ENCODE assay signal across 8 cellular contexts in genomic region chr14:20530771-20531571, GRCh38. TPM values are rescaled to one million over a fixed set of nuclear protein-coding genes. Genes with fewer than 3 reads are reported as not detected.
DNase-seq lines count a peak whose midpoint lies in the region; ATAC-seq and TF ChIP-seq lines count a peak whose summit lies in the region.

No MANE protein-coding gene starts in this region.

- H2AFZ ChIP-seq in smooth muscle cell (ENCODE audit: low read depth), result peak overlapping the region; percentile 25

- TF ChIP-seq CTCF in smooth muscle cell (IDR thresholded peaks at IDR 0.05; ENCODE audit: borderline replicate concordance, insufficient read depth, poor library complexity, severe bottlenecking), result peak; percentile 60

- no peak overlapping the region for H3K27ac ChIP-seq in smooth muscle cell (ENCODE audit: low read depth)

- H3K27me3 Mint-ChIP-seq in T-helper 17 cell, result peaks cover 17% of the 10 kb centered on the region

- peaks cover 3% of the 10 kb centered on the region for H3K36me3 Mint-ChIP-seq in T-helper 17 cell (ENCODE audit: low read depth)

- H3K4me1 Mint-ChIP-seq in T-helper 17 cell, result peaks cover 17% of the 10 kb centered on the region

- DNase-seq in A172 (ENCODE audit: low spot score) (peak; percentile 52), NCI-H1105 treated with DMSO at 0.1 percent for 48 hours (lab: John Stamatoyannopoulos, UW) (peak; percentile 74), T-helper 17 cell (peak; percentile 32 to 53 (median 44)), amniotic epithelial cell (ENCODE audit: low read depth) (peak; percentile 62), hippocampal formation (lab: John Stamatoyannopoulos, UW) (peak; percentile 10 to 22), smooth muscle cell (lab: John Stamatoyannopoulos, UW; ENCODE audit: unreplicated experiment) (no peak)

- no peak overlapping the region for H3K4me2 ChIP-seq in smooth muscle cell

- ATAC-seq in GM18498 (IDR thresholded peaks at IDR 0.05; ENCODE audit: unreplicated experiment) (peak; percentile 65), T-helper 17 cell (peak; percentile 86), GM21423 (IDR thresholded peaks at IDR 0.05; ENCODE audit: unreplicated experiment) (no peak)

- H3K9me3 ChIP-seq in T-helper 17 cell (ENCODE audit: control insufficient read depth, low read length, poor library complexity, severe bottlenecking), result no peaks in the 10 kb centered on the region
- no peaks in the 10 kb centered on the region for H3K9me3 ChIP-seq in smooth muscle cell (replicated peaks; ENCODE audit: low read depth)

- H3F3A ChIP-seq in smooth muscle cell (ENCODE audit: low read depth), result no peaks in the 10 kb centered on the region

- peak overlapping the region; percentile 58 for H3K4me3 Mint-ChIP-seq in T-helper 17 cell

- no peak overlapping the region for H3K27ac Mint-ChIP-seq in T-helper 17 cell

- no peaks in the 10 kb centered on the region for H3K4me1 ChIP-seq in smooth muscle cell (ENCODE audit: low read depth)

- H4K20me1 ChIP-seq in smooth muscle cell (ENCODE audit: low read depth), result no peaks in the 10 kb centered on the region

- H3K27me3 ChIP-seq in smooth muscle cell (ENCODE audit: low read depth), result no peaks in the 10 kb centered on the region

- 18% methylated on average over 8 of the region's 8 CpGs for WGBS in smooth muscle cell (ENCODE audit: low lambda C conversion rate)

- H3K9ac ChIP-seq in smooth muscle cell (ENCODE audit: low read depth), result no peak overlapping the region

- no peaks in the 10 kb centered on the region for H3K36me3 ChIP-seq in smooth muscle cell (ENCODE audit: low read depth)

- H3K4me3 ChIP-seq in smooth muscle cell, result no peak overlapping the region

- no peaks in the 10 kb centered on the region for H3K79me2 ChIP-seq in smooth muscle cell (ENCODE audit: low read depth)

RNA-seq across cellular contexts. Expression of gene RNASE10, which starts 25.6 kb away (rescaled TPM):
- total RNA-seq in A172 (2014; rRNA removed; shearing (Covaris generic)), result not detected in 2 replicates
- total RNA-seq in T-helper 17 cell, result under 1 TPM; 0.47 TPM
- not detected in 2 replicates for total RNA-seq in smooth muscle cell
- polyA plus RNA-seq in smooth muscle cell, result 0.26 and 0.40 TPM in 2 replicates

RNA-seq across cellular contexts. Expression of gene RNASE9, which starts 29.9 kb away (rescaled TPM):
- total RNA-seq in A172 (2014; rRNA removed; shearing (Covaris generic)), result not detected in 2 replicates
- total RNA-seq in T-helper 17 cell (not detected), smooth muscle cell (not detected in 2 replicates)
- polyA plus RNA-seq in smooth muscle cell, result not detected in 2 replicates

RNA-seq across cellular contexts. Expression of gene RNASE11, which starts 56.8 kb away (rescaled TPM):
- not detected in 2 replicates for total RNA-seq in A172 (2014; rRNA removed; shearing (Covaris generic))
- total RNA-seq in T-helper 17 cell (not detected), smooth muscle cell (not detected in 2 replicates)
- polyA plus RNA-seq in smooth muscle cell, result not detected in 2 replicates
